9 cellular contexts compared by ENCODE assay signal in genomic region chr15:66388576-66388975, GRCh38. TPM values are rescaled to one million over a fixed set of nuclear protein-coding genes. Genes with fewer than 3 reads are reported as not detected.
DNase-seq lines count a peak whose midpoint lies in the region; ATAC-seq and TF ChIP-seq lines count a peak whose summit lies in the region.
"Had no signal": no experiment of that assay in that cellular context is flagged by ENCODE, and none has a peak within 500 bp of the region (broad histone marks: within the 10 kb centered on the region; RNA-seq: fewer than 3 reads in every experiment).

No MANE protein-coding gene starts in this region.

- BruUV-seq in mammary epithelial cell (replicated peaks; lab: Mats Ljungman, UMichigan), result no TSS peak

- H3K36me3 ChIP-seq in CD8-positive, alpha-beta memory T cell (ENCODE audit: insufficient read depth, low read length), result no peaks in the 10 kb centered on the region
- H3K36me3 ChIP-seq in Karpas-422 (ENCODE audit: insufficient read depth, low read length) (0 out of 2 replicates have a peak, but pooled peaks cover 11% of the 10 kb centered on the region), mammary epithelial cell (ENCODE audit: insufficient read depth, low read length) (no peaks in the 10 kb centered on the region)

- H3K9ac ChIP-seq in Karpas-422 (ENCODE audit: low read length) (peak overlapping the region; percentile 93), mammary epithelial cell (ENCODE audit: insufficient read depth, low read length) (peak overlapping the region; percentile 98)

- peaks cover 61 to 75% (median 74%) of the 10 kb centered on the region in 3 donors for H3K4me1 Mint-ChIP-seq in CD8-positive, alpha-beta memory T cell
- peaks cover 36% of the 10 kb centered on the region for H3K4me1 Mint-ChIP-seq in nephron

- H3K27me3 Mint-ChIP-seq in CD8-positive, alpha-beta memory T cell, result no peaks in the 10 kb centered on the region
- H3K27me3 Mint-ChIP-seq in nephron (ENCODE audit: low read depth), result no peaks in the 10 kb centered on the region

- H3K79me2 ChIP-seq in Karpas-422 (ENCODE audit: low read length), result peaks cover 74% of the 10 kb centered on the region
- H3K79me2 ChIP-seq in mammary epithelial cell (ENCODE audit: insufficient read depth, low read length), result peaks cover 84% of the 10 kb centered on the region

- H3K36me3 Mint-ChIP-seq in CD8-positive, alpha-beta memory T cell, result peaks cover 0 to 20% (median 0%) of the 10 kb centered on the region in 3 donors
- H3K36me3 Mint-ChIP-seq in nephron (ENCODE audit: low read depth), result peaks cover 13% of the 10 kb centered on the region

- peak overlapping the region; percentile 99 for H3K4me2 ChIP-seq in Karpas-422 (ENCODE audit: low read depth, low read length, poor library complexity, severe bottlenecking)
- peak overlapping the region; percentile 94 for H3K4me2 ChIP-seq in mammary epithelial cell (ENCODE audit: insufficient read depth, low read depth, low read length)

- H3K9me3 Mint-ChIP-seq in CD8-positive, alpha-beta memory T cell, result no peaks in the 10 kb centered on the region
- no peaks in the 10 kb centered on the region for H3K9me3 Mint-ChIP-seq in nephron

- H3K9me3 ChIP-seq in CD8-positive, alpha-beta memory T cell (ENCODE audit: low read length), result no peaks in the 10 kb centered on the region
- no peaks in the 10 kb centered on the region for H3K9me3 ChIP-seq in Karpas-422 (ENCODE audit: low read length)
- no peaks in the 10 kb centered on the region for H3K9me3 ChIP-seq in mammary epithelial cell (replicated peaks; ENCODE audit: insufficient read depth, low read length)

- H3K27ac ChIP-seq in CD8-positive, alpha-beta memory T cell (ENCODE audit: low read depth, low read length), result no peak overlapping the region
- H3K27ac ChIP-seq in Karpas-422 (ENCODE audit: low read length) (peak overlapping the region; percentile 75), mammary epithelial cell (ENCODE audit: insufficient read depth, low read depth, low read length) (peak overlapping the region; percentile 89)

- H2AFZ ChIP-seq in Karpas-422 (ENCODE audit: low read length) (no peak overlapping the region), mammary epithelial cell (ENCODE audit: low read depth, low read length) (no peak overlapping the region)

- peak overlapping the region; percentile 61 to 95 (median 74) for H3K27ac Mint-ChIP-seq in CD8-positive, alpha-beta memory T cell
- H3K27ac Mint-ChIP-seq in nephron, result peak overlapping the region; percentile 31 to 70 (median 64)

- H3K9me2 ChIP-seq in Karpas-422 (replicated peaks; ENCODE audit: insufficient read depth, low read length), result no peaks in the 10 kb centered on the region

- no peak for DNase-seq in CD8-positive, alpha-beta memory T cell
- peak; percentile 71 for DNase-seq in Karpas-422
- no peak for DNase-seq in mammary epithelial cell
- no peak for DNase-seq in GM03348 (ENCODE audit: low spot score)
- DNase-seq: hippocampal formation had no signal

- POLR2A ChIA-PET in CD8-positive, alpha-beta memory T cell (lab: Charles Lee), result no interaction called here

- CTCF ChIA-PET in CD8-positive, alpha-beta memory T cell (lab: Charles Lee), result interaction anchor here (0.7 to 7.8 kb wide), 3 partner anchors 13 to 115 kb away, joined by 3 to 95 read pairs (median 9); partner anchors contain the start of genes RPL4 and SNAPC5
- CTCF ChIA-PET in mammary epithelial cell (lab: Charles Lee; ENCODE audit: low non-redundant PET), result no interaction called here

- WGBS in mammary epithelial cell (ENCODE audit: low coverage, missing lambda C conversion rate), result 98% methylated on average over 3 of the region's 5 CpGs

- intact Hi-C loops in mammary epithelial cell (cut with micrococcal nuclease), result no loop called here

- peak overlapping the region; percentile 88 to 96 (median 94) for H3K4me3 Mint-ChIP-seq in CD8-positive, alpha-beta memory T cell
- peak overlapping the region; percentile 93 to 99 (median 95) for H3K4me3 Mint-ChIP-seq in nephron

- in situ Hi-C loops in mammary epithelial cell (cut with MboI; ENCODE audit: low sequenced_read_pairs in 2 of 2), result no loop called here

- TF ChIP-seq CTCF in mammary epithelial cell (conservative IDR thresholded peaks at IDR 0.05 in 1 of 2, IDR thresholded peaks at IDR 0.05 in 1 of 2; ENCODE audit: extremely low read depth in 1 of 2, insufficient read depth in 1 of 2, low read depth in 1 of 2, low read length in 2 of 2), result no peak
- TF ChIP-seq CTCF in nephron (IDR thresholded peaks at IDR 0.05; ENCODE audit: unreplicated experiment in 3 of 3), result no peak

- H3K27me3 ChIP-seq in CD8-positive, alpha-beta memory T cell (ENCODE audit: insufficient read depth, low read length, poor library complexity, severe bottlenecking), result no peaks in the 10 kb centered on the region
- H3K27me3 ChIP-seq in Karpas-422 (ENCODE audit: low read length), result no peaks in the 10 kb centered on the region
- H3K27me3 ChIP-seq in mammary epithelial cell (ENCODE audit: insufficient read depth, low read length), result no peaks in the 10 kb centered on the region

- H4K20me1 ChIP-seq in Karpas-422 (ENCODE audit: insufficient read depth, low read depth, low read length), result peaks cover 6% of the 10 kb centered on the region
- no peaks in the 10 kb centered on the region for H4K20me1 ChIP-seq in mammary epithelial cell (ENCODE audit: insufficient read depth, low read length)

- H3K4me3 ChIP-seq in CD8-positive, alpha-beta memory T cell (ENCODE audit: low read length), result no peak overlapping the region
- H3K4me3 ChIP-seq in Karpas-422 (ENCODE audit: low read length) (peak overlapping the region; percentile 94), mammary epithelial cell (replicated peaks in 1 of 3; ENCODE audit: insufficient read depth in 1 of 3, low read depth in 2 of 3, low read length in 3 of 3) (peak overlapping the region in 2 of 3 experiments; percentile 94 to 98)

- dilution Hi-C loops in mammary epithelial cell (cut with HindIII; ENCODE audit: low sequenced_read_pairs), result no loop called here

- H3K4me1 ChIP-seq in CD8-positive, alpha-beta memory T cell (ENCODE audit: insufficient read depth, low read length), result peaks cover 64% of the 10 kb centered on the region
- H3K4me1 ChIP-seq in Karpas-422 (ENCODE audit: low read length) (peaks cover 42% of the 10 kb centered on the region), mammary epithelial cell (ENCODE audit: insufficient read depth, low read length) (peaks cover 33% of the 10 kb centered on the region)

- ATAC-seq in GM21786 (IDR thresholded peaks at IDR 0.05; ENCODE audit: unreplicated experiment), result no peak
- ATAC-seq in GM18511 (IDR thresholded peaks at IDR 0.05; ENCODE audit: unreplicated experiment), result no peak
- ATAC-seq in HG03175 (IDR thresholded peaks at IDR 0.05; ENCODE audit: unreplicated experiment), result no peak

RNA-seq across cellular contexts. Expression of gene MAP2K1, which starts 1.9 kb away (rescaled TPM):
- total RNA-seq in CD8-positive, alpha-beta memory T cell, result 10 to 100 TPM; 69.2 to 72.2 TPM
- polyA plus RNA-seq in CD8-positive, alpha-beta memory T cell, result 45.3 TPM
- total RNA-seq in Karpas-422 (2014; rRNA removed; shearing (Covaris generic); ENCODE audit: low replicate concordance), result 38.1 and 46.6 TPM in 2 replicates
- 100 to 1,000 TPM in 1 of 2 donors, 10 to 100 TPM in 1; 29.8 to 104 TPM for total RNA-seq in mammary epithelial cell
- 70.6 TPM for polyA plus RNA-seq in mammary epithelial cell
- 92.7 TPM for polyA minus RNA-seq in mammary epithelial cell

RNA-seq across cellular contexts. Expression of gene TIPIN, which starts 32.1 kb away (rescaled TPM):
- total RNA-seq in CD8-positive, alpha-beta memory T cell, result 10 to 100 TPM; 58.9 to 63.7 TPM
- polyA plus RNA-seq in CD8-positive, alpha-beta memory T cell, result 9.1 TPM
- total RNA-seq in Karpas-422 (2014; rRNA removed; shearing (Covaris generic); ENCODE audit: low replicate concordance), result 8.4 and 16.5 TPM in 2 replicates
- total RNA-seq in mammary epithelial cell, result 10 to 100 TPM in 1 of 2 donors, 1 to 10 TPM in 1; 7.7 to 18.1 TPM
- polyA plus RNA-seq in mammary epithelial cell, result 8.6 TPM
- polyA minus RNA-seq in mammary epithelial cell, result 1.3 TPM
